In the genomic region with DNA sequence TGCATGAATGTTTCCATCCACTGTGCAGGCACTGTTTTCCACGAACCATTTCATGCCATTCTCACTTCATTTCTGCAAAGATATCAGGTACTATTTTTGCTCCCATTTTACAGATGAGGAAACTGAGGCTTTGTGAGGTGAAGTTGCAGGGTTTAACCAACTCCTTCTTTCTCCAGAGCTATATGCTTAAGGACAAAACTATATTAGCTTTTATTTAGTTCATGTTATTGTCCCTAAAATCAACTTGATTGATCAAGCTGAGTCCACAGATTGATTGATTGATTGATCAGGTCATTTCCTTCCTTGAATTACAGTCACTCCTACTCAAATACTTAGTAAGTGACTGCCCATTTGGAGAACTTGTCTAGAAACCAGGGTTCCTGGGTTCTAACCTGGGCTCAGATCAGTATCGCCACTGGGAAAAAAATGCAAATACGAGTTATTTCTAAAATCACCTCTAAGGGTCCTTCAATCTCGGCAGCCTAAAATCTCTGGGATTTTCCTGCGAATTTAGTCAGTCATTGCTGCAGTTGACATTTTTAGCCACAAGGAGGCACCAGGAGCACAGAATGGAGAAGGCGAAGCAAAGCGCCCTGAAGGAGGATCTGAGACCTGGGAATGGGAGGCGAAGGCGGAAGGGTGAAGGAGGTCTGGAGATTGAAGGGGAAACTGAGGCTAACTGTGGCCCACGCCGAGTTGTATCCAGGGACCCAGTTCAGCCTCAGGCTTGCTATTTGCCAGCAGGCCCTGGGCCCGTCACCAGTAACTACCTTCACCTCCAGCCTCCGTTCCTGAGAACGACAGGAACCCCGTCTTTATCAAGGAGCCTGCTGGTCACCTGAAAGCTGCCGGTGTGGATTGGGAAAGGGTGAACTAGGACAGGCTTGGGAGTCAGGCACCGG, we compare ENCODE assay signal across 8 cellular contexts. TPM values are rescaled to one million over a fixed set of nuclear protein-coding genes. Genes with fewer than 3 reads are reported as not detected.
DNase-seq lines count a peak whose midpoint lies in the region; ATAC-seq, FAIRE-seq and TF ChIP-seq lines count a peak whose summit lies in the region.

No MANE protein-coding gene starts in this region.

- H3K9me3 ChIP-seq in WERI-Rb-1 (ENCODE audit: severe bottlenecking): no peaks in the 10 kb centered on the region
- H3K9me3 ChIP-seq in keratinocyte (ENCODE audit: control insufficient read depth, low read depth, low read length): no peaks in the 10 kb centered on the region

- H3K4me1 ChIP-seq in keratinocyte (ENCODE audit: control insufficient read depth, extremely low read depth, insufficient read depth, low read length): no peaks in the 10 kb centered on the region

- H3K27ac ChIP-seq in WERI-Rb-1 (no peak overlapping the region), keratinocyte (ENCODE audit: control insufficient read depth, insufficient read depth, low read length) (no peak overlapping the region)

- H3K9me1 ChIP-seq in keratinocyte (ENCODE audit: control insufficient read depth, extremely low read depth, insufficient read depth, low read length): no peaks in the 10 kb centered on the region

- H3K79me2 ChIP-seq in keratinocyte (ENCODE audit: control insufficient read depth, insufficient read depth, low read length): no peaks in the 10 kb centered on the region

- H3K27me3 ChIP-seq in WERI-Rb-1 (ENCODE audit: insufficient read depth, low read depth, severe bottlenecking) (no peaks in the 10 kb centered on the region), keratinocyte (ENCODE audit: control insufficient read depth, extremely low read depth, insufficient read depth, low read length) (no peaks in the 10 kb centered on the region)

- H3K36me3 ChIP-seq in WERI-Rb-1: no peaks in the 10 kb centered on the region
- H3K36me3 ChIP-seq in keratinocyte (ENCODE audit: control insufficient read depth in 2 of 2, extremely low read depth in 1 of 2, insufficient read depth in 2 of 2, low read length in 2 of 2): no peaks in the 10 kb centered on the region

- no peaks in the 10 kb centered on the region for H4K20me1 ChIP-seq in keratinocyte (ENCODE audit: control insufficient read depth, extremely low read depth, insufficient read depth, low read length)

- TF ChIP-seq CTCF in GM13977 (IDR thresholded peaks at IDR 0.05; ENCODE audit: extremely low read depth, insufficient read depth, missing control alignments) (peak; percentile 92), WERI-Rb-1 (IDR thresholded peaks at IDR 0.05; ENCODE audit: low read depth, low read length) (peak; percentile 85), cardiac fibroblast (IDR thresholded peaks at IDR 0.05; ENCODE audit: low read depth, low read length) (peak; percentile 94), keratinocyte (optimal IDR thresholded peaks at IDR 0.05 in 1 of 3, IDR thresholded peaks at IDR 0.05 in 1 of 3, conservative IDR thresholded peaks at IDR 0.05 in 1 of 3; ENCODE audit: extremely low read depth in 1 of 3, insufficient read depth in 2 of 3, low read length in 3 of 3) (peak; percentile 82 to 98 (median 88))

- no peak for ATAC-seq in HG02610 (IDR thresholded peaks at IDR 0.05; ENCODE audit: unreplicated experiment)

- peak overlapping the region; percentile 34 for H3K4me2 ChIP-seq in keratinocyte (ENCODE audit: control insufficient read depth, extremely low read depth, insufficient read depth, low read depth, low read length)

- H3K4me3 ChIP-seq in WERI-Rb-1 (ENCODE audit: low read depth, low read length) (no peak overlapping the region), cardiac fibroblast (replicated peaks in 1 of 2; ENCODE audit: low read depth in 2 of 2, low read length in 2 of 2) (peak overlapping the region in 1 of 2 donors; percentile 13), keratinocyte (ENCODE audit: control insufficient read depth in 2 of 3, extremely low read depth in 1 of 3, insufficient read depth in 2 of 3, low read depth in 1 of 3, low read length in 3 of 3) (no peak overlapping the region)

- FAIRE-seq in keratinocyte (lab: Jason Lieb, UNC): peak; percentile 83

- in situ Hi-C loops in GM13977 (cut with MboI; ENCODE audit: low pct_unique_long_range_greater_than_20kb, low sequenced_read_pairs, unreplicated experiment): no loop called here

- dilution Hi-C loops in keratinocyte (cut with MboI; ENCODE audit: extremely low pct_ligation_motif_present, low sequenced_read_pairs): no loop called here

- peak; percentile 55 for DNase-seq in A172 (ENCODE audit: low spot score)
- peak; percentile 54 for DNase-seq in GM13977 (ENCODE audit: low spot score)
- peak; percentile 83 for DNase-seq in NCI-H2196 (lab: John Stamatoyannopoulos, UW; ENCODE audit: unreplicated experiment)
- peak; percentile 83 for DNase-seq in WERI-Rb-1
- DNase-seq in cardiac fibroblast (ENCODE audit: low read depth in 2 of 2): peak; percentile 83 to 84
- DNase-seq in keratinocyte (ENCODE audit: low read depth, low spot score): peak; percentile 48
- peak; percentile 81 for DNase-seq in stimulated activated CD4-positive, alpha-beta T cell treated with anti-CD3 and anti-CD28 coated beads, Interleukin-15, amount 100 ng/mL, for 24 hours

- peak overlapping the region; percentile 73 for H2AFZ ChIP-seq in keratinocyte (ENCODE audit: control insufficient read depth, low read length)

- no peak overlapping the region for H3K9ac ChIP-seq in keratinocyte (ENCODE audit: control insufficient read depth, extremely low read depth, insufficient read depth, low read length)

RNA-seq across cellular contexts. Expression of a gene that starts 14.3 kb away (rescaled TPM):
- 26.6 and 26.9 TPM in 2 replicates for total RNA-seq in A172 (2014; rRNA removed; shearing (Covaris generic))
- 28.2 to 41.8 TPM (median 40.4 TPM) in 3 replicates for polyA plus RNA-seq in keratinocyte
- polyA plus RNA-seq in keratinocyte (2011; ENCODE audit: low read depth): 8.4 TPM
- 18.9 and 20.8 TPM in 2 replicates for polyA plus RNA-seq in keratinocyte (2011; cell fraction: cytosol; rRNA removed)
- 56.1 and 60.2 TPM in 2 replicates for polyA plus RNA-seq in keratinocyte (2011; cell fraction: nucleus; rRNA removed)
- polyA plus RNA-seq in keratinocyte (2012; ENCODE audit: low replicate concordance): 33.5 and 38.1 TPM in 2 replicates
- polyA minus RNA-seq in keratinocyte: 30.2 to 60.4 TPM (median 43.3 TPM) in 3 replicates
- polyA minus RNA-seq in keratinocyte (2011; cell fraction: cytosol; rRNA and poly(A)+ RNA removed): 39.5 TPM
- 44.6 and 48.6 TPM in 2 replicates for polyA minus RNA-seq in keratinocyte (2011; cell fraction: nucleus; rRNA and poly(A)+ RNA removed)

RNA-seq across cellular contexts. Expression of a gene that starts 30.2 kb away (rescaled TPM):
- 0.09 and 0.12 TPM in 2 replicates for total RNA-seq in A172 (2014; rRNA removed; shearing (Covaris generic))
- polyA plus RNA-seq in keratinocyte: 0.02 to 0.03 TPM in 2 of 3 replicates, not detected in the other
- polyA plus RNA-seq in keratinocyte (2011; ENCODE audit: low read depth): not detected
- not detected in 2 replicates for polyA plus RNA-seq in keratinocyte (2011; cell fraction: cytosol; rRNA removed)
- polyA plus RNA-seq in keratinocyte (2011; cell fraction: nucleus; rRNA removed): 0.04 TPM in 1 of 2 replicates, not detected in the other
- polyA plus RNA-seq in keratinocyte (2012; ENCODE audit: low replicate concordance): not detected in 2 replicates
- 0.10 TPM in 1 of 3 replicates, not detected in the others for polyA minus RNA-seq in keratinocyte
- polyA minus RNA-seq in keratinocyte (2011; cell fraction: cytosol; rRNA and poly(A)+ RNA removed): not detected
- not detected in 2 replicates for polyA minus RNA-seq in keratinocyte (2011; cell fraction: nucleus; rRNA and poly(A)+ RNA removed)

RNA-seq across cellular contexts. Expression of a gene that starts 36.2 kb away (rescaled TPM):
- total RNA-seq in A172 (2014; rRNA removed; shearing (Covaris generic)): 2.9 and 3.6 TPM in 2 replicates
- 17.3 to 49.8 TPM (median 46.0 TPM) in 3 replicates for polyA plus RNA-seq in keratinocyte
- 106 TPM for polyA plus RNA-seq in keratinocyte (2011; ENCODE audit: low read depth)
- 43.1 and 64.9 TPM in 2 replicates for polyA plus RNA-seq in keratinocyte (2011; cell fraction: cytosol; rRNA removed)
- 12.8 and 20.0 TPM in 2 replicates for polyA plus RNA-seq in keratinocyte (2011; cell fraction: nucleus; rRNA removed)
- 78.2 and 78.6 TPM in 2 replicates for polyA plus RNA-seq in keratinocyte (2012; ENCODE audit: low replicate concordance)
- 3.5 to 36.2 TPM (median 12.1 TPM) in 3 replicates for polyA minus RNA-seq in keratinocyte
- polyA minus RNA-seq in keratinocyte (2011; cell fraction: cytosol; rRNA and poly(A)+ RNA removed): 31.1 TPM
- polyA minus RNA-seq in keratinocyte (2011; cell fraction: nucleus; rRNA and poly(A)+ RNA removed): 2.8 and 6.6 TPM in 2 replicates
